ENCODE assay signal across 8 cellular contexts in the genomic region with DNA sequence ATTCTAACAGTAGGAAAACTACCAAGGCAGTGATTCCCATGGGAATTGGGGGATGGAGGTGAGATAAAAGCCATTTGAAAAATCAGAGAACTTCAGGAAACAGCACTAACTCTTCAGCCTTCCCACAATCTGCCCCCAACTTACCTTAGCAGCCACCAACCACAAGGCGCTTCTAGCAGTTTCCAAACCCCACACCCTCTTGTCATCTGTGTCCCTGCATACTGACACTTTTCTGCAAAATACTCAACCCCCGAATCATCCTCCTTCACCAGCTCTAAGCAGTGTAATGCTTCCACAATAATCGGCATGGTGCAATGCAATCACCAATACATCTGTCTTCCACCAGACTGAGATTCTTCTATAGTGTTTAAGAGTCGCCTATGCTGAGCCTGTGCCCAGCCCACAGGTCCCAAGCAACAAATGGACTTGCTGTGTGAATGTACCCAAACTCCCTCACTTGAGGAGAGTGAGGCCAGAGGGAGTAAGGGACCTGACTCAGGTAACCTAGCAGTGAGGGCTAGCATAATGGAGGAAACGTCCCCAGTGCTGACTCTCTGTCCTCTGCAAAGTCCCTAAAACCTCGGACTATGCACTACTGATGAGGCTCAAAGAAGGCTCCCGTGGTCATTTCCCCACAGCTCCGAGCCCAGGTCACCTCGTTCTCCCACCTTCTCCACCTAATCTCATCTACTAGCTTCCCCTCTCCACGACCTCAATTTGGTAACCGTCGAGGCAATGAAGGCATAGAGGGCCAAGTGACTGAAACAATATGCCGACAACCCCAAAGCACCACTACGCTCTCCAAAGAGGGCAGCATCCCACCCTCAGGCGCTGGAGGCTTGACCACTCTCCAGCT. TPM values are rescaled to one million over a fixed set of nuclear protein-coding genes. Genes with fewer than 3 reads are reported as not detected.
DNase-seq lines count a peak whose midpoint lies in the region; ATAC-seq, FAIRE-seq and TF ChIP-seq lines count a peak whose summit lies in the region.

No MANE protein-coding gene starts in this region.

- H3K9me3 ChIP-seq in A549, result no peaks in the 10 kb centered on the region
- H3K9me3 ChIP-seq in small intestine (ENCODE audit: control insufficient read depth, low read depth), result no peaks in the 10 kb centered on the region

- peaks cover 6 to 12% of the 10 kb centered on the region in 2 donors for H3K36me3 ChIP-seq in small intestine (ENCODE audit: control insufficient read depth in 2 of 2, insufficient read depth in 2 of 2, low read length in 2 of 2)

- H3K27ac ChIP-seq in A549 (peak overlapping the region; percentile 92 to 96), small intestine (ENCODE audit: low read depth in 1 of 2, low read length in 1 of 2) (peak overlapping the region; percentile 80 to 99)

- H3K36me3 Mint-ChIP-seq in WTC11, result peaks cover 37% of the 10 kb centered on the region

- peaks cover 20% of the 10 kb centered on the region for H3K27me3 Mint-ChIP-seq in WTC11 (ENCODE audit: low read depth)

- H3K4me1 ChIP-seq in A549 (peaks cover 16% of the 10 kb centered on the region), small intestine (ENCODE audit: control insufficient read depth in 2 of 2, insufficient read depth in 1 of 2, low read depth in 1 of 2, low read length in 1 of 2) (peaks cover 5 to 7% of the 10 kb centered on the region in 2 donors)

- no peak for TF ChIP-seq EP300 in A549 (IDR thresholded peaks at IDR 0.05)

- H3K9me3 Mint-ChIP-seq in WTC11, result no peaks in the 10 kb centered on the region

- TF ChIP-seq CTCF in A549 (IDR thresholded peaks at IDR 0.05) (no peak), WTC11 (IDR thresholded peaks at IDR 0.05) (no peak)

- H3K4me1 Mint-ChIP-seq in WTC11, result peaks cover 25% of the 10 kb centered on the region

- peak overlapping the region; percentile 90 for H3K4me2 ChIP-seq in A549

- no peaks in the 10 kb centered on the region for H3K27me3 ChIP-seq in small intestine (ENCODE audit: control insufficient read depth in 2 of 2, insufficient read depth in 2 of 2, low read length in 2 of 2)

- H3K4me3 Mint-ChIP-seq in WTC11, result peak overlapping the region; percentile 87

- H3K4me3 ChIP-seq in A549, result peak overlapping the region; percentile 92
- H3K4me3 ChIP-seq in small intestine (ENCODE audit: low read depth in 1 of 2, low read length in 2 of 2), result peak overlapping the region; percentile 76 to 96

- CTCF ChIA-PET in A549 (lab: Yijun Ruan, JAX), result interaction anchor here (0.5 to 4.9 kb wide), 28 partner anchors 9 to 240 kb away, joined by 3 to 48 read pairs (median 6); a partner anchor contains a TSS
- CTCF ChIA-PET in WTC11 (lab: Charles Lee), result interaction anchor here (0.6 to 4.6 kb wide), 15 partner anchors 10 to 142 kb away, joined by 3 to 29 read pairs (median 5); a partner anchor contains a TSS

- H3K27ac Mint-ChIP-seq in WTC11, result peak overlapping the region; percentile 81

- intact Hi-C loops in head of caudate nucleus (cut with DNase I), result loop anchor here (5.0 kb wide), 1 partner anchor 82 kb away; a partner anchor contains a TSS

- WGBS in A549 (ENCODE audit: missing lambda C conversion rate), result 10% methylated on average over 13 of the region's 15 CpGs
- 5 to 11% (median 5%) methylated on average over 15 of the region's 15 CpGs for WGBS in small intestine, 3 donors

- TF ChIP-seq RAD21 in A549 (conservative IDR thresholded peaks at IDR 0.05 in 1 of 2, IDR thresholded peaks at IDR 0.05 in 1 of 2), result no peak

- ATAC-seq in A549, result peak; percentile 23 to 32; a peak in 3 of 6 replicates
- ATAC-seq in GM21529 (IDR thresholded peaks at IDR 0.05; ENCODE audit: unreplicated experiment), result peak; percentile 4
- no peak for ATAC-seq in WTC11

- POLR2A ChIA-PET in A549 (lab: Yijun Ruan, JAX), result interaction anchor here (0.6 to 1.2 kb wide), 2 partner anchors 8 to 9 kb away, joined by 3 to 5 read pairs; no protein-coding TSS in a partner anchor
- POLR2A ChIA-PET in WTC11 (lab: Charles Lee), result interaction anchor here (1.0 kb wide), 1 partner anchor 28 kb away, joined by 4 read pairs; no protein-coding TSS in a partner anchor

- TF ChIP-seq POLR2A in A549 (IDR thresholded peaks at IDR 0.05; ENCODE audit: low read length), result no peak

- DNase-seq in A549 (ENCODE audit: low read depth in 1 of 2, low spot score in 1 of 2), result no peak
- no peak for DNase-seq in WTC11 (ENCODE audit: low spot score)
- DNase-seq in head of caudate nucleus, result peak in 24 of 42 donors; percentile 23 to 78 (median 57)
- peak; percentile 16 for DNase-seq in small intestine
- no peak for DNase-seq in stimulated activated CD4-positive, alpha-beta T cell treated with anti-CD3 and anti-CD28 coated beads, Interleukin-4, amount 100 ng/mL, for 24 hours
- no peak for DNase-seq in COR-L47 (lab: John Stamatoyannopoulos, UW)
- no peak for DNase-seq in activated CD4-positive, alpha-beta T cell treated with anti-CD3 and anti-CD28 coated beads for 48 hours

- FAIRE-seq in A549 (lab: Jason Lieb, UNC), result no peak
- no peak for FAIRE-seq in small intestine (lab: Jason Lieb, UNC)

TF ChIP-seq in A549, 52 proteins besides CTCF, POLR2A, EP300 and RAD21:
- TF ChIP-seq, protein P1, sequence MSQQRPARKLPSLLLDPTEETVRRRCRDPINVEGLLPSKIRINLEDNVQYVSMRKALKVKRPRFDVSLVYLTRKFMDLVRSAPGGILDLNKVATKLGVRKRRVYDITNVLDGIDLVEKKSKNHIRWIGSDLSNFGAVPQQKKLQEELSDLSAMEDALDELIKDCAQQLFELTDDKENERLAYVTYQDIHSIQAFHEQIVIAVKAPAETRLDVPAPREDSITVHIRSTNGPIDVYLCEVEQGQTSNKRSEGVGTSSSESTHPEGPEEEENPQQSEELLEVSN (IDR thresholded peaks at IDR 0.05; ENCODE audit: borderline replicate concordance, low read depth), result peak; percentile 32; the same call in 1 of the 2 replicates
- TF ChIP-seq ZSCAN20 (CRISPR knock-in tag; IDR thresholded peaks at IDR 0.05), result no peak

TF ChIP-seq in WTC11, 78 proteins besides CTCF, POLR2A, EP300 and RAD21:
- no peak for TF ChIP-seq FOXK1 (CRISPR knock-in tag; IDR thresholded peaks at IDR 0.05)
- TF ChIP-seq, protein P2, sequence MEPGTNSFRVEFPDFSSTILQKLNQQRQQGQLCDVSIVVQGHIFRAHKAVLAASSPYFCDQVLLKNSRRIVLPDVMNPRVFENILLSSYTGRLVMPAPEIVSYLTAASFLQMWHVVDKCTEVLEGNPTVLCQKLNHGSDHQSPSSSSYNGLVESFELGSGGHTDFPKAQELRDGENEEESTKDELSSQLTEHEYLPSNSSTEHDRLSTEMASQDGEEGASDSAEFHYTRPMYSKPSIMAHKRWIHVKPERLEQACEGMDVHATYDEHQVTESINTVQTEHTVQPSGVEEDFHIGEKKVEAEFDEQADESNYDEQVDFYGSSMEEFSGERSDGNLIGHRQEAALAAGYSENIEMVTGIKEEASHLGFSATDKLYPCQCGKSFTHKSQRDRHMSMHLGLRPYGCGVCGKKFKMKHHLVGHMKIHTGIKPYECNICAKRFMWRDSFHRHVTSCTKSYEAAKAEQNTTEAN (CRISPR knock-in tag; IDR thresholded peaks at IDR 0.05), result 0 out of 2 replicates have a peak, but pooled peaks have one; percentile 18

RNA-seq across cellular contexts. Expression of a gene that starts 0.9 kb away (rescaled TPM):
- polyA plus RNA-seq in A549 (2011; rRNA removed) (112 and 128 TPM in 2 replicates), A549 (2017; fragmentation: RNase III; extraction: RNeasy Plus Mini Kit Qiagen cat#74134 plus additional on column Dnase treatment) (93.5 to 107 TPM (median 96.5 TPM) in 3 replicates), small intestine (10 to 100 TPM; 37.8 to 78.9 (median 46.3) TPM)
- polyA plus RNA-seq in A549 (2012; cell fraction: cytosol; rRNA removed), result 31.5 and 34.1 TPM in 2 replicates
- polyA plus RNA-seq in A549 (2012; cell fraction: nucleus; rRNA removed), result 88.8 and 137 TPM in 2 replicates
- 65.1 and 72.7 TPM in 2 replicates for polyA minus RNA-seq in A549 (2011; rRNA and poly(A)+ RNA removed)
- 82.7 to 89.8 TPM (median 89.7 TPM) in 3 replicates for total RNA-seq in WTC11 (2021)

RNA-seq across cellular contexts. Expression of a gene that starts 50.9 kb away (rescaled TPM):
- polyA plus RNA-seq in A549 (2011; rRNA removed), result 0.07 and 0.18 TPM in 2 replicates
- 0.03 and 0.08 TPM in 2 replicates for polyA plus RNA-seq in A549 (2012; cell fraction: cytosol; rRNA removed)
- 0.11 and 0.45 TPM in 2 replicates for polyA plus RNA-seq in A549 (2012; cell fraction: nucleus; rRNA removed)
- 0.12 to 0.18 TPM (median 0.17 TPM) in 3 replicates for polyA plus RNA-seq in A549 (2017; fragmentation: RNase III; extraction: RNeasy Plus Mini Kit Qiagen cat#74134 plus additional on column Dnase treatment)
- 0.19 and 0.29 TPM in 2 replicates for polyA minus RNA-seq in A549 (2011; rRNA and poly(A)+ RNA removed)
- not detected in 3 replicates for total RNA-seq in WTC11 (2021)
- not detected for polyA plus RNA-seq in small intestine

RNA-seq across cellular contexts. Expression of a gene that starts 54.0 kb away (rescaled TPM):
- polyA plus RNA-seq in A549 (2011; rRNA removed) (58.6 and 61.6 TPM in 2 replicates), A549 (2017; fragmentation: RNase III; extraction: RNeasy Plus Mini Kit Qiagen cat#74134 plus additional on column Dnase treatment) (22.9 to 25.9 TPM (median 24.8 TPM) in 3 replicates), small intestine (10 to 100 TPM; 21.1 to 48.9 (median 37.1) TPM)
- polyA plus RNA-seq in A549 (2012; cell fraction: cytosol; rRNA removed), result 18.3 and 23.1 TPM in 2 replicates
- polyA plus RNA-seq in A549 (2012; cell fraction: nucleus; rRNA removed), result 18.4 and 26.4 TPM in 2 replicates
- 75.1 and 83.9 TPM in 2 replicates for polyA minus RNA-seq in A549 (2011; rRNA and poly(A)+ RNA removed)
- total RNA-seq in WTC11 (2021), result 56.2 to 60.6 TPM (median 58.5 TPM) in 3 replicates

Comparison
In these comparisons a context has a peak if more than half of its experiments do, and no peak if none do; other contexts are left out.
1. DNase-seq: peak in head of caudate nucleus (24 of 42) and small intestine (single experiment); none in A549 (0 of 2), WTC11 (single experiment), stimulated activated CD4-positive, alpha-beta T cell treated with anti-CD3 and anti-CD28 coated beads, Interleukin-4, amount 100 ng/mL, for 24 hours (single experiment), COR-L47 (single experiment) and activated CD4-positive, alpha-beta T cell treated with anti-CD3 and anti-CD28 coated beads for 48 hours (single experiment).